In the genomic region with DNA sequence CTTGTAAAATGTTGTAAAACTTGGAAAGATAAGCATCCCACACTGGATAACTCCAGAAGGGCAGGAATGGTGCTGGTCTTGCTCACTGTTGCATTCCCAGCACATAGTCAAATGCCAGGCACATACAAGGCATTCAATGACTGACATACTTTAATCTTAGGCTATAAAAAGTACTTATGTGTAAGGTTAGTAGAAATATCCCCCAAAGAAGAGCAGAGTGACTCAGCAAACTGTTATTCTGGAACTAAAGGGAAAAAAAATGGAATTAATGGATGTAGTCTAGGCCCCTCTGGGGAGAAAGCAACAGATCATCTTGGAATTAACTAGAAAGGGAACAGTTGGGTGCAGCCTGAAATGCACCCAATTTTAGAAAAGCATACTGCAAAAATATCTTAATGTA, we compare ENCODE assay signal across 11 cellular contexts. TPM values are rescaled to one million over a fixed set of nuclear protein-coding genes. Genes with fewer than 3 reads are reported as not detected.
DNase-seq lines count a peak whose midpoint lies in the region; TF ChIP-seq lines count a peak whose summit lies in the region.
"Had no signal": no experiment of that assay in that cellular context is flagged by ENCODE, and none has a peak within 500 bp of the region (broad histone marks: within the 10 kb centered on the region; RNA-seq: fewer than 3 reads in every experiment).

No MANE protein-coding gene starts in this region.

- no peaks in the 10 kb centered on the region for H3K4me1 ChIP-seq in mesenchymal stem cell (ENCODE audit: control insufficient read depth, insufficient read depth, low read depth, low read length)
- peaks cover 7% of the 10 kb centered on the region; the same call in 1 of the 2 replicates for H3K4me1 ChIP-seq in SJCRH30

- no peak overlapping the region for H3K23ac ChIP-seq in mesenchymal stem cell (ENCODE audit: low read length in 2 of 2)

- peaks cover 16% of the 10 kb centered on the region for H3K36me3 Mint-ChIP-seq in activated naive CD4-positive, alpha-beta T cell treated with anti-CD3 and anti-CD28 coated beads, Interleukin-2, amount 50 U/mL, for 24 hours

- H3K4me3 ChIP-seq in mesenchymal stem cell (ENCODE audit: insufficient read depth in 1 of 2, low read depth in 1 of 2, low read length in 2 of 2), result no peak overlapping the region
- H3K4me3 ChIP-seq in SJCRH30, result no peak overlapping the region
- no peak overlapping the region for H3K4me3 ChIP-seq in coronary artery
- H3K4me3 ChIP-seq: HAP-1 had no signal

- H3K18ac ChIP-seq in mesenchymal stem cell (ENCODE audit: low read depth in 1 of 2, low read length in 2 of 2), result no peak overlapping the region

- no peak overlapping the region for H2BK15ac ChIP-seq in mesenchymal stem cell (ENCODE audit: low read depth, poor library complexity, severe bottlenecking)

- H3K4me3 Mint-ChIP-seq in activated naive CD4-positive, alpha-beta T cell treated with anti-CD3 and anti-CD28 coated beads, Interleukin-2, amount 50 U/mL, for 24 hours, result no peak overlapping the region

- no peak overlapping the region for H3K4ac ChIP-seq in mesenchymal stem cell (ENCODE audit: low read depth in 1 of 2, low read length in 2 of 2)

- no peak overlapping the region for H2AFZ ChIP-seq in mesenchymal stem cell (ENCODE audit: low read depth, low read length)

- H2AK5ac ChIP-seq in mesenchymal stem cell (ENCODE audit: low read length, severe bottlenecking), result no peak overlapping the region

- peaks cover 12% of the 10 kb centered on the region for H3K79me1 ChIP-seq in mesenchymal stem cell (replicated peaks; ENCODE audit: low read length, poor library complexity, severe bottlenecking)

- no peaks in the 10 kb centered on the region for H3K27me3 Mint-ChIP-seq in activated naive CD4-positive, alpha-beta T cell treated with anti-CD3 and anti-CD28 coated beads, Interleukin-2, amount 50 U/mL, for 24 hours

- no peak overlapping the region for H3K27ac ChIP-seq in mesenchymal stem cell (ENCODE audit: low read length, poor library complexity, severe bottlenecking)
- H3K27ac ChIP-seq in SJCRH30, result no peak overlapping the region
- no peak overlapping the region for H3K27ac ChIP-seq in coronary artery
- H3K27ac ChIP-seq: 22Rv1 had no signal

- H3K9me3 ChIP-seq in mesenchymal stem cell (ENCODE audit: control insufficient read depth, low read length) (no peaks in the 10 kb centered on the region), SJCRH30 (replicated peaks) (no peaks in the 10 kb centered on the region)
- H3K9me3 ChIP-seq: HAP-1 had no signal

- peak overlapping the region; percentile 36 for H4K8ac ChIP-seq in mesenchymal stem cell (ENCODE audit: low read length)

- no peak overlapping the region for H2BK12ac ChIP-seq in mesenchymal stem cell (ENCODE audit: low read length in 2 of 2)

- H3K27me3 ChIP-seq in mesenchymal stem cell (ENCODE audit: control insufficient read depth in 1 of 2, insufficient read depth in 1 of 2, low read length in 2 of 2) (no peaks in the 10 kb centered on the region), SJCRH30 (no peaks in the 10 kb centered on the region)

- DNase-seq in activated naive CD4-positive, alpha-beta T cell (lab: John Stamatoyannopoulos, UW), result no peak
- DNase-seq in amniotic epithelial cell (ENCODE audit: low read depth) (peak; percentile 1), mesenchymal stem cell (no peak), SJCRH30 (no peak), coronary artery (ENCODE audit: low spot score) (no peak), NCI-H446 (lab: John Stamatoyannopoulos, UW) (no peak)
- DNase-seq: Calu3, DMS 273 treated with DMSO at 0.1 percent for 48 hours had no signal

- H3K4me2 ChIP-seq in mesenchymal stem cell (ENCODE audit: low read length, poor library complexity, severe bottlenecking), result no peak overlapping the region

- no peaks in the 10 kb centered on the region for H3K9me3 Mint-ChIP-seq in activated naive CD4-positive, alpha-beta T cell treated with anti-CD3 and anti-CD28 coated beads, Interleukin-2, amount 50 U/mL, for 24 hours

- no peak overlapping the region for H4K91ac ChIP-seq in mesenchymal stem cell (ENCODE audit: low read length)

- H3K9ac ChIP-seq in mesenchymal stem cell (ENCODE audit: low read length), result no peak overlapping the region

- peaks cover 44% of the 10 kb centered on the region for H3K4me1 Mint-ChIP-seq in activated naive CD4-positive, alpha-beta T cell treated with anti-CD3 and anti-CD28 coated beads, Interleukin-2, amount 50 U/mL, for 24 hours

- peak overlapping the region; percentile 6 for H3K27ac Mint-ChIP-seq in activated naive CD4-positive, alpha-beta T cell treated with anti-CD3 and anti-CD28 coated beads, Interleukin-2, amount 50 U/mL, for 24 hours

- H3K14ac ChIP-seq in mesenchymal stem cell (ENCODE audit: low read length in 2 of 2), result no peak overlapping the region

- H3K36me3 ChIP-seq in mesenchymal stem cell (ENCODE audit: control insufficient read depth in 1 of 2, insufficient read depth in 2 of 2, low read depth in 1 of 2, low read length in 2 of 2) (peaks cover 10 to 25% of the 10 kb centered on the region in 2 experiments), SJCRH30 (no peaks in the 10 kb centered on the region)

- no peak for TF ChIP-seq CTCF in coronary artery (IDR thresholded peaks at IDR 0.05)

- no peak overlapping the region for H2BK120ac ChIP-seq in mesenchymal stem cell (ENCODE audit: low read depth, low read length)

- H2BK5ac ChIP-seq in mesenchymal stem cell (ENCODE audit: low read depth, low read length, poor library complexity, severe bottlenecking), result no peak overlapping the region

RNA-seq across cellular contexts. Expression of a gene that starts 9.0 kb away (rescaled TPM):
- 5.3 TPM for polyA plus RNA-seq in mesenchymal stem cell (2013, experiment 1 of 2)
- 6.4 TPM for polyA plus RNA-seq in mesenchymal stem cell (2013, experiment 2 of 2)
- total RNA-seq in SJCRH30 (2014; rRNA removed; shearing (Covaris generic)), result 10.9 and 15.2 TPM in 2 replicates
